ENCODE assay signal across 11 cellular contexts in the genomic region with DNA sequence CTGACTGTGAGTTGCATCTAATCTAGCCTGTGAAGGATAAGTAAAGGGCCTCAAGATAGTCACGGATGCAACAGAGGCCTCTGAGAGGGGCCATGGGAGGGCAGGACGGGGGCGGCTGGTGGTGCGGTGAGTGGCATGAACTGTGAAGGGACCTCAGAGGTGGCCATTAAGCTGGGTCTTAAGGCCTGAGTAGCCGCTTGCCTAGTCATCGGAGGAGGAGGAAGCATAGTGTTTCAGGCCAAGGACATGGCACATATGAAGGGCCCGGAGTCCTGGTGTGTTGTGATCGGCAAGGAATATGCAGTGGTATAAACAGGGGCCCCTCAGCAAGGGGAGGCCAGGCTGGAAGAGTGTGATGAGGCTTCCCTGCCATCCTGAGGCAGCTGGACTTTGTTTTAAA. TPM values are rescaled to one million over a fixed set of nuclear protein-coding genes. Genes with fewer than 3 reads are reported as not detected.
DNase-seq lines count a peak whose midpoint lies in the region; ATAC-seq and TF ChIP-seq lines count a peak whose summit lies in the region.
"Had no signal": no experiment of that assay in that cellular context is flagged by ENCODE, and none has a peak within 500 bp of the region (broad histone marks: within the 10 kb centered on the region; RNA-seq: fewer than 3 reads in every experiment).

No MANE protein-coding gene starts in this region.

- TF ChIP-seq CTCF in heart right ventricle (IDR thresholded peaks at IDR 0.05) (no peak), chondrocyte (IDR thresholded peaks at IDR 0.05) (no peak), upper lobe of right lung (IDR thresholded peaks at IDR 0.05) (no peak)

- 39 to 51% methylated on average over 8 of the region's 8 CpGs for WGBS in heart right ventricle, 2 donors

- H3K27ac ChIP-seq in heart right ventricle: peak overlapping the region; percentile 27 to 100 (median 99)
- peak overlapping the region; percentile 74 for H3K27ac ChIP-seq in upper lobe of right lung

- intact Hi-C loops in heart right ventricle (cut with DNase I) (loop anchor here in 3 of 10 donors (5.0 kb wide), 3 partner anchors 54 to 71 kb away; a partner anchor contains a TSS), Right ventricle myocardium inferior (cut with DNase I) (loop anchor here (5.0 kb wide), 1 partner anchor 61 kb away; a partner anchor contains a TSS), upper lobe of right lung (cut with DNase I) (no loop called here)

- no peak overlapping the region for H3K4me3 Mint-ChIP-seq in chondrocyte (ENCODE audit: unreplicated experiment)
- H3K4me3 Mint-ChIP-seq in naive B cell: peak overlapping the region in 5 of 8 donors; percentile 33 to 77 (median 51)

- H3K4me1 Mint-ChIP-seq in chondrocyte (ENCODE audit: low read depth) (peaks cover 70% of the 10 kb centered on the region), naive B cell (peaks cover 23 to 30% (median 30%) of the 10 kb centered on the region in 3 donors)

- H3K4me3 ChIP-seq in heart right ventricle (peak overlapping the region in 2 of 10 donors; percentile 92 to 98), upper lobe of right lung (no peak overlapping the region)
- H3K4me3 ChIP-seq: GM23338 had no signal

- H3K27me3 Mint-ChIP-seq in chondrocyte (ENCODE audit: low read depth) (no peaks in the 10 kb centered on the region), naive B cell (no peaks in the 10 kb centered on the region)
- H3K27me3 Mint-ChIP-seq: activated naive CD4-positive, alpha-beta T cell treated with anti-CD3 and anti-CD28 coated beads, Interleukin-2, amount 50 U/mL, for 24 hours had no signal

- H3K27ac Mint-ChIP-seq in chondrocyte (ENCODE audit: unreplicated experiment): peak overlapping the region; percentile 17
- no peak overlapping the region for H3K27ac Mint-ChIP-seq in naive B cell
- H3K27ac Mint-ChIP-seq: activated naive CD4-positive, alpha-beta T cell treated with anti-CD3 and anti-CD28 coated beads, Interleukin-2, amount 50 U/mL, for 24 hours had no signal

- H3K36me3 ChIP-seq in heart right ventricle (peaks cover 0 to 26% (median 0%) of the 10 kb centered on the region in 9 donors), upper lobe of right lung (no peaks in the 10 kb centered on the region)

- peaks cover 51 to 84% (median 76%) of the 10 kb centered on the region in 9 donors for H3K4me1 ChIP-seq in heart right ventricle
- peaks cover 70% of the 10 kb centered on the region for H3K4me1 ChIP-seq in upper lobe of right lung

- no peak for DNase-seq in heart right ventricle
- no peak for DNase-seq in Right ventricle myocardium inferior (ENCODE audit: missing footprints)
- DNase-seq in chondrocyte (ENCODE audit: low spot score): no peak
- DNase-seq in naive B cell: no peak
- no peak for DNase-seq in upper lobe of right lung
- DNase-seq in stimulated activated CD4-positive, alpha-beta T cell treated with anti-CD3 and anti-CD28 coated beads, Interleukin-4, amount 100 ng/mL, for 1 hour: no peak
- no peak for DNase-seq in mucosa of gallbladder (ENCODE audit: low spot score)
- no peak for DNase-seq in activated CD4-positive, alpha-beta T cell treated with anti-CD3 and anti-CD28 coated beads for 1 hour
- DNase-seq: SIG-M5 had no signal

- no peaks in the 10 kb centered on the region for H3K27me3 ChIP-seq in heart right ventricle
- H3K27me3 ChIP-seq in upper lobe of right lung: no peaks in the 10 kb centered on the region

- H3K36me3 Mint-ChIP-seq in chondrocyte (ENCODE audit: low read depth) (no peaks in the 10 kb centered on the region), naive B cell (no peaks in the 10 kb centered on the region)
- H3K36me3 Mint-ChIP-seq: activated naive CD4-positive, alpha-beta T cell treated with anti-CD3 and anti-CD28 coated beads, Interleukin-2, amount 50 U/mL, for 24 hours had no signal

- no peaks in the 10 kb centered on the region for H3K9me3 ChIP-seq in heart right ventricle
- H3K9me3 ChIP-seq in upper lobe of right lung: no peaks in the 10 kb centered on the region

- H3K9me3 Mint-ChIP-seq in chondrocyte (ENCODE audit: low read depth) (no peaks in the 10 kb centered on the region), naive B cell (no peaks in the 10 kb centered on the region)
- H3K9me3 Mint-ChIP-seq: activated naive CD4-positive, alpha-beta T cell treated with anti-CD3 and anti-CD28 coated beads, Interleukin-2, amount 50 U/mL, for 24 hours; GM23338 had no signal

- ATAC-seq in heart right ventricle (no peak), Right ventricle myocardium inferior (no peak), naive B cell (ENCODE audit: low read depth in 2 of 2) (no peak), upper lobe of right lung (no peak)
- ATAC-seq: GM23338 had no signal

RNA-seq across cellular contexts. Expression of a gene that starts 51.8 kb away (rescaled TPM):
- total RNA-seq in heart right ventricle: 100 to 1,000 TPM in 1 of 10 donors, 10 to 100 TPM in 9; 63.2 to 115 (median 82.4) TPM
- 10 to 100 TPM; 34.7 to 94.1 TPM for polyA plus RNA-seq in heart right ventricle
- 90.1 TPM for total RNA-seq in Right ventricle myocardium inferior
- total RNA-seq in chondrocyte: 47.9 to 49.8 TPM (median 49.5 TPM) in 3 replicates
- polyA plus RNA-seq in naive B cell (ENCODE audit: low read depth in 6 of 6): 10 to 100 TPM; 13.7 to 19.5 (median 16.2) TPM
- 85.0 TPM for total RNA-seq in upper lobe of right lung
- total RNA-seq in mucosa of gallbladder: 119 TPM

RNA-seq across cellular contexts. Expression of a gene that starts 59.1 kb away (rescaled TPM):
- total RNA-seq in heart right ventricle (10 to 100 TPM; 26.7 to 47.8 (median 41.5) TPM), Right ventricle myocardium inferior (44.1 TPM), chondrocyte (23.1 to 24.8 TPM (median 23.6 TPM) in 3 replicates), upper lobe of right lung (8.8 TPM), mucosa of gallbladder (22.3 TPM)
- polyA plus RNA-seq in heart right ventricle (10 to 100 TPM; 29.4 to 63.0 TPM), naive B cell (ENCODE audit: low read depth in 6 of 6) (not detected)
